ENCODE assay signal across 15 cellular contexts in genomic region chr16:825298-826061, GRCh38. TPM values are rescaled to one million over a fixed set of nuclear protein-coding genes. Genes with fewer than 3 reads are reported as not detected.
DNase-seq lines count a peak whose midpoint lies in the region; TF ChIP-seq lines count a peak whose summit lies in the region.
"Had no signal": no experiment of that assay in that cellular context is flagged by ENCODE, and none has a peak within 500 bp of the region (broad histone marks: within the 10 kb centered on the region; RNA-seq: fewer than 3 reads in every experiment).

No MANE protein-coding gene starts in this region.

- no peaks in the 10 kb centered on the region for H3K4me1 Mint-ChIP-seq in CD14-positive monocyte

- H3K4me3 Mint-ChIP-seq in CD14-positive monocyte: peak overlapping the region in 1 of 2 donors; percentile 9
- H3K4me3 Mint-ChIP-seq: activated CD4-positive, alpha-beta memory T cell treated with anti-CD3 and anti-CD28 coated beads, Interleukin-2, amount 10 ng/mL, durations not matched to agents 7 days and 5 days had no signal

- peak; percentile 67 for DNase-seq in D341Med (ENCODE audit: low spot score)
- DNase-seq in NCI-H2227 treated with DMSO at 0.1 percent for 48 hours (lab: John Stamatoyannopoulos, UW): peak; percentile 85
- peak; percentile 18 for DNase-seq in fibroblast of the aortic adventitia (ENCODE audit: low read depth)
- peak; percentile 23 for DNase-seq in pons (ENCODE audit: low spot score)
- no peak for DNase-seq in SKM-1 treated with dmso at 0.1 percent for 144 hours (lab: John Stamatoyannopoulos, UW; ENCODE audit: unreplicated experiment)
- no peak for DNase-seq in CD14-positive monocyte (ENCODE audit: low spot score)
- DNase-seq in putamen (ENCODE audit: low spot score): no peak
- DNase-seq: activated CD4-positive, alpha-beta memory T cell treated with anti-CD3 and anti-CD28 coated beads, Interleukin-2, amount 10 ng/mL, durations not matched to agents 7 days and 5 days; DMS53; effector CD4-positive, alpha-beta T cell; NCI-H774; stimulated activated CD4-positive, alpha-beta T cell treated with anti-CD3 and anti-CD28 coated beads, Interleukin-12 subunit alpha, Interleukin-12 subunit beta, amount 100 ng/mL, for 4 hours had no signal

- H3K27ac Mint-ChIP-seq in CD14-positive monocyte: no peak overlapping the region
- H3K27ac Mint-ChIP-seq: activated CD4-positive, alpha-beta memory T cell treated with anti-CD3 and anti-CD28 coated beads, Interleukin-2, amount 10 ng/mL, durations not matched to agents 7 days and 5 days; activated naive CD4-positive, alpha-beta T cell treated with anti-CD3 and anti-CD28 coated beads, Interleukin-2, amount 50 U/mL, for 72 hours had no signal

- peaks cover 0 to 2% (median 0%) of the 10 kb centered on the region in 7 donors for H3K9me3 Mint-ChIP-seq in CD14-positive monocyte
- H3K9me3 Mint-ChIP-seq: activated CD4-positive, alpha-beta memory T cell treated with anti-CD3 and anti-CD28 coated beads, Interleukin-2, amount 10 ng/mL, durations not matched to agents 7 days and 5 days; activated naive CD4-positive, alpha-beta T cell treated with anti-CD3 and anti-CD28 coated beads, Interleukin-2, amount 50 U/mL, for 72 hours had no signal

- intact Hi-C loops in CD14-positive monocyte (cut with micrococcal nuclease): loop anchor here in 1 of 2 donors (10.0 kb wide), 1 partner anchor 99 kb away; no protein-coding TSS in a partner anchor

- H3K27me3 Mint-ChIP-seq in CD14-positive monocyte (ENCODE audit: low read depth in 3 of 3): peaks cover 8 to 15% (median 13%) of the 10 kb centered on the region in 3 donors
- H3K27me3 Mint-ChIP-seq: activated CD4-positive, alpha-beta memory T cell treated with anti-CD3 and anti-CD28 coated beads, Interleukin-2, amount 10 ng/mL, durations not matched to agents 7 days and 5 days had no signal

- no peak for TF ChIP-seq CTCF in fibroblast of the aortic adventitia (IDR thresholded peaks at IDR 0.05; ENCODE audit: insufficient read depth, low read length)
- no peak for TF ChIP-seq CTCF in CD14-positive monocyte (IDR thresholded peaks at IDR 0.05)

- no peak overlapping the region for H3K4me3 ChIP-seq in fibroblast of the aortic adventitia (ENCODE audit: low read depth, low read length)

- no peaks in the 10 kb centered on the region for H3K36me3 Mint-ChIP-seq in CD14-positive monocyte
- H3K36me3 Mint-ChIP-seq: activated naive CD4-positive, alpha-beta T cell treated with anti-CD3 and anti-CD28 coated beads, Interleukin-2, amount 50 U/mL, for 72 hours had no signal

RNA-seq across cellular contexts. Expression of gene GNG13, which starts 24.9 kb away (rescaled TPM):
- total RNA-seq in fibroblast of the aortic adventitia (ENCODE audit: low replicate concordance): not detected in 2 replicates
- not detected for polyA plus RNA-seq in CD14-positive monocyte
- total RNA-seq: activated CD4-positive, alpha-beta memory T cell treated with anti-CD3 and anti-CD28 coated beads, Interleukin-2, amount 10 ng/mL, durations not matched to agents 7 days and 5 days; activated naive CD4-positive, alpha-beta T cell treated with anti-CD3 and anti-CD28 coated beads, Interleukin-2, amount 50 U/mL, for 72 hours; M059J; mononuclear cell had no signal

RNA-seq across cellular contexts. Expression of gene CHTF18, which starts 37.1 kb away (rescaled TPM):
- 3.6 and 20.0 TPM in 2 replicates for total RNA-seq in fibroblast of the aortic adventitia (ENCODE audit: low replicate concordance)
- 1 to 10 TPM in 1 of 2 donors, under 1 TPM in 1; 0.57 to 2.2 TPM for polyA plus RNA-seq in CD14-positive monocyte

RNA-seq across cellular contexts. Expression of gene RPUSD1, which starts 37.3 kb away (rescaled TPM):
- 14.5 and 20.3 TPM in 2 replicates for total RNA-seq in fibroblast of the aortic adventitia (ENCODE audit: low replicate concordance)
- 10 to 100 TPM; 29.5 to 31.5 TPM for polyA plus RNA-seq in CD14-positive monocyte

Comparison
In these comparisons a context has a peak if more than half of its experiments do, and no peak if none do; other contexts are left out.
1. DNase-seq: peak in D341Med (single experiment), NCI-H2227 treated with DMSO at 0.1 percent for 48 hours (single experiment), fibroblast of the aortic adventitia (single experiment) and pons (single experiment); none in SKM-1 treated with dmso at 0.1 percent for 144 hours (single experiment), CD14-positive monocyte (single experiment) and putamen (single experiment).